ENCODE assay signal across 8 cellular contexts in the genomic region with DNA sequence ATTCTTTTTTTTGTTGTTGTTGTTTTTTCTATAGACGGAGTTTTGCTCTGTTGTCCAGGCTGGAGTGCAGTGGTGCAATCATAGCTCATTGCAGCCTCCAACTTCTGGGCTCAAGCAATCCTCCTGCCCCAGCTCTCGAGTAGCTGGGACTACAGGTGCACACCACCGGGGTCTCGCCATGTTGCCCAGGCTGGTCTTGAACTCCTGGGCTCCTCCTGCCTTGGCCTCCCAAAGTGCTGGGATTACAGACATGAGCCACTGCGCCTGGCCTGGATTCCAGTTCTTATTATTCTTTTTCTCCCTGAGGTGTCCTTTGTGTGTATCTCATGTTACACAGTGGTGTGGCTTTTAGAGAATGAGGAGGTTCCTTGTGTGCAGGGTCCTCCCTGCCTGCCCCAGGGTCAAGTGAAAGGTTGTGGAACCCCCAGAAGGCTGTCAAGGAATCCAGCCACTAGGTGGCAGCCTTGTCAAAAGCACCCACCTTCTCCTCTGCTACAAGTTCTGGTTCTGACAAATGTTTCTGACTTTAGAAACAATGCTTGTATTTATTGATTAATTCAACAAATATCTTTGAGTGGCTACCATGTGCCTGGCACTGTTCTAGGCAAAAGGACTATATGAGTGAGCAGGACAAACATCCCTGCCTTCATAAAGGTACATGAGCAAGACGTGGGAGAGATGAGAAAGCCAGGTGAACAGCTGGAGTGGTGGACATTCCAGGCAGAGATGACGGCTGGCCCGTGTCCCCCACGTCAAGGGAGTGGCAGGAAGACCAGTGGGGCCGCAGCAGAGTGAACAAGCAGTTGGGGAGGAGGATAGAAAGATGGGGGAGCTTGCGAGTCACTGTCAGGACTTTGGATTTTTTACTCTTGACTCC.
DNase-seq lines count a peak whose midpoint lies in the region; ATAC-seq, FAIRE-seq and TF ChIP-seq lines count a peak whose summit lies in the region.

No MANE protein-coding gene starts in this region.

- peaks cover 10% of the 10 kb centered on the region for H3K4me1 ChIP-seq in A549
- no peaks in the 10 kb centered on the region for H3K4me1 ChIP-seq in endodermal cell (ENCODE audit: control insufficient read depth, insufficient read depth, low read length)
- peaks cover 4% of the 10 kb centered on the region for H3K4me1 ChIP-seq in mucosa of descending colon (ENCODE audit: low read depth)

- intact Hi-C loops in mucosa of descending colon (cut with DNase I, micrococcal nuclease): loop anchor here (5.0 to 10.0 kb wide), 2 partner anchors 106 to 193 kb away; no protein-coding TSS in a partner anchor

- POLR2A ChIA-PET in A549 (lab: Yijun Ruan, JAX): no interaction called here

- peak; percentile 68 to 82 for DNase-seq in A549 (ENCODE audit: low read depth in 1 of 2, low spot score in 1 of 2)
- peak; percentile 49 for DNase-seq in GM19239 (ENCODE audit: insufficient read length, low spot score)
- DNase-seq in NCI-H82 treated with DMSO at 0.1 percent for 48 hours (lab: John Stamatoyannopoulos, UW; ENCODE audit: unreplicated experiment): peak; percentile 58
- DNase-seq in activated CD8-positive, alpha-beta memory T cell treated with anti-CD3 and anti-CD28 coated beads, Interleukin-2, amount 50 U/mL, for 24 hours (ENCODE audit: extremely low read depth): peak; percentile 39
- DNase-seq in endodermal cell: peak; percentile 95
- peak in 2 of 3 donors; percentile 67 to 87 for DNase-seq in mucosa of descending colon
- peak; percentile 35 to 56 for DNase-seq in stimulated activated CD8-positive, alpha-beta memory T cell treated with anti-CD3 and anti-CD28 coated beads, Interleukin-2, amount 100 ng/mL, for 48 hours (ENCODE audit: low read depth in 2 of 2)

- CTCF ChIA-PET in A549 (lab: Yijun Ruan, JAX): interaction anchor here (0.5 to 7.6 kb wide), 86 partner anchors 8 to 559 kb away, joined by 3 to 82 read pairs (median 5); partner anchors contain the start of genes SPECC1 and ULK2

- peaks cover 2% of the 10 kb centered on the region for H3K4me1 Mint-ChIP-seq in endodermal cell

- no peaks in the 10 kb centered on the region for H3K27me3 Mint-ChIP-seq in endodermal cell (ENCODE audit: insufficient read depth)

- 36% methylated on average over 11 of the region's 11 CpGs for WGBS in A549 (ENCODE audit: missing lambda C conversion rate)
- 71 to 79% methylated on average over 9 to 11 of the region's 11 CpGs for WGBS in endodermal cell (ENCODE audit: insufficient coverage in 1 of 2, insufficient read length in 1 of 2), 2 experiments

- H3K4me3 Mint-ChIP-seq in endodermal cell: no peak overlapping the region

- H3K36me3 ChIP-seq in endodermal cell (ENCODE audit: control insufficient read depth, insufficient read depth, low read length): no peaks in the 10 kb centered on the region
- no peaks in the 10 kb centered on the region for H3K36me3 ChIP-seq in mucosa of descending colon (ENCODE audit: low read depth)

- TF ChIP-seq RAD21 in A549 (conservative IDR thresholded peaks at IDR 0.05 in 1 of 2, IDR thresholded peaks at IDR 0.05 in 1 of 2): peak; percentile 98 to 99

- no peak overlapping the region for H3K4me3 ChIP-seq in A549
- H3K4me3 ChIP-seq in endodermal cell (ENCODE audit: low read length): no peak overlapping the region
- no peak overlapping the region for H3K4me3 ChIP-seq in mucosa of descending colon

- no peak overlapping the region for H3K9ac ChIP-seq in endodermal cell (ENCODE audit: extremely low read depth, low read length, poor library complexity, severe bottlenecking)

- H3K36me3 Mint-ChIP-seq in endodermal cell (ENCODE audit: low read depth): no peaks in the 10 kb centered on the region

- FAIRE-seq in A549 (lab: Jason Lieb, UNC) (peak; percentile 99), GM19239 (lab: Jason Lieb, UNC) (peak; percentile 68)

- TF ChIP-seq EP300 in A549 (IDR thresholded peaks at IDR 0.05): no peak

- H3K9me3 Mint-ChIP-seq in endodermal cell: no peaks in the 10 kb centered on the region

- no peak overlapping the region for H3K27ac Mint-ChIP-seq in endodermal cell

- TF ChIP-seq CTCF in A549 (IDR thresholded peaks at IDR 0.05) (peak; percentile 99), endodermal cell (conservative IDR thresholded peaks at IDR 0.05) (peak; percentile 98), mucosa of descending colon (IDR thresholded peaks at IDR 0.05) (peak; percentile 49)

- TF ChIP-seq POLR2A in A549 (IDR thresholded peaks at IDR 0.05; ENCODE audit: low read length): no peak

- H3K27ac ChIP-seq in A549: peak overlapping the region; percentile 34 to 68; a peak in 3 of 6 replicates
- no peak overlapping the region for H3K27ac ChIP-seq in endodermal cell (ENCODE audit: low read depth, low read length)

- ATAC-seq in A549 (peak; percentile 89 to 90), mucosa of descending colon (peak; percentile 78), GM19328 (IDR thresholded peaks at IDR 0.05; ENCODE audit: unreplicated experiment) (no peak)

- no peaks in the 10 kb centered on the region for H3K27me3 ChIP-seq in endodermal cell (ENCODE audit: control insufficient read depth, insufficient read depth, low read length, poor library complexity, severe bottlenecking)

- H3K9me3 ChIP-seq in A549 (no peaks in the 10 kb centered on the region), endodermal cell (ENCODE audit: control insufficient read depth, low read length) (no peaks in the 10 kb centered on the region), mucosa of descending colon (no peaks in the 10 kb centered on the region)

- H3K4me2 ChIP-seq in A549: peak overlapping the region; percentile 26; the same call in 1 of the 3 replicates

TF ChIP-seq in A549, 52 proteins besides CTCF, POLR2A, EP300 and RAD21:
- TF ChIP-seq HOXB13 (CRISPR knock-in tag; IDR thresholded peaks at IDR 0.05; ENCODE audit: low read depth): no peak
- no peak for TF ChIP-seq USF2 (IDR thresholded peaks at IDR 0.05)
- no peak for TF ChIP-seq CHD4 (IDR thresholded peaks at IDR 0.05; ENCODE audit: borderline replicate concordance)
- 0 out of 2 replicates have a peak, but pooled peaks have one; percentile 48 for TF ChIP-seq TP53 (CRISPR knock-in tag; IDR thresholded peaks at IDR 0.05)
- no peak for TF ChIP-seq JUN (IDR thresholded peaks at IDR 0.05)
- TF ChIP-seq SMC3 (IDR thresholded peaks at IDR 0.05): peak; percentile 95
- no peak for TF ChIP-seq GATA3 (IDR thresholded peaks at IDR 0.05; ENCODE audit: borderline replicate concordance)
- TF ChIP-seq CEBPB (IDR thresholded peaks at IDR 0.05): no peak
- TF ChIP-seq CHD2 (IDR thresholded peaks at IDR 0.05; ENCODE audit: low read length, partially characterized antibody): no peak
- TF ChIP-seq HDAC2 (IDR thresholded peaks at IDR 0.05): no peak
- no peak for TF ChIP-seq MYC (IDR thresholded peaks at IDR 0.05; ENCODE audit: borderline replicate concordance, low read length)
- TF ChIP-seq NR3C1 (IDR thresholded peaks at IDR 0.05): no peak
- TF ChIP-seq RARB (CRISPR knock-in tag; IDR thresholded peaks at IDR 0.05): no peak
- no peak for TF ChIP-seq HOXB5 (CRISPR knock-in tag; IDR thresholded peaks at IDR 0.05)
- no peak for TF ChIP-seq E2F6 (IDR thresholded peaks at IDR 0.05; ENCODE audit: borderline replicate concordance, low read depth)
TF ChIP-seq in A549: peak in this region for 2.

Comparison
In these comparisons a context has a peak if more than half of its experiments do, and no peak if none do; other contexts are left out.
1. DNase-seq: peak in every context shown above with its lines; median percentile 95 in endodermal cell; 77 in mucosa of descending colon; 75 in A549; 58 in NCI-H82 treated with DMSO at 0.1 percent for 48 hours; 49 in GM19239; 46 in stimulated activated CD8-positive, alpha-beta memory T cell treated with anti-CD3 and anti-CD28 coated beads, Interleukin-2, amount 100 ng/mL, for 48 hours; 39 in activated CD8-positive, alpha-beta memory T cell treated with anti-CD3 and anti-CD28 coated beads, Interleukin-2, amount 50 U/mL, for 24 hours.
2. CTCF ChIP-seq: peak in every context shown above with its lines; median percentile 99 in A549; 98 in endodermal cell; 49 in mucosa of descending colon.